Comparison of ENCODE assay signal across 1 cellular context in genomic region chr22:39543095-39543494, GRCh38.
TF ChIP-seq lines count a peak whose summit lies in the region.

No MANE protein-coding gene starts in this region.

TF ChIP-seq in HepG2, 621 proteins besides CTCF, POLR2A, EP300 and RAD21:
- no peak for TF ChIP-seq ZNF557 (CRISPR knock-in tag; IDR thresholded peaks at IDR 0.05)
- TF ChIP-seq SAP130 (CRISPR knock-in tag; IDR thresholded peaks at IDR 0.05; ENCODE audit: low read depth), result no peak
- TF ChIP-seq ZNF431 (CRISPR knock-in tag; IDR thresholded peaks at IDR 0.05; ENCODE audit: borderline replicate concordance, low read depth), result no peak
- no peak for TF ChIP-seq DPF2 (CRISPR knock-in tag; IDR thresholded peaks at IDR 0.05; ENCODE audit: borderline replicate concordance, low read depth)
- TF ChIP-seq USF2 (IDR thresholded peaks at IDR 0.05; ENCODE audit: low read depth, low read length), result no peak
- no peak for TF ChIP-seq USF2 (CRISPR knock-in tag; IDR thresholded peaks at IDR 0.05; ENCODE audit: borderline replicate concordance)
- TF ChIP-seq SIX1 (CRISPR knock-in tag; IDR thresholded peaks at IDR 0.05; ENCODE audit: borderline replicate concordance), result no peak
- no peak for TF ChIP-seq GATAD2A (CRISPR knock-in tag; IDR thresholded peaks at IDR 0.05)
- TF ChIP-seq JUNB (CRISPR knock-in tag; IDR thresholded peaks at IDR 0.05; ENCODE audit: borderline replicate concordance), result no peak
- no peak for TF ChIP-seq ZBED4 (CRISPR knock-in tag; IDR thresholded peaks at IDR 0.05; ENCODE audit: borderline replicate concordance)
- TF ChIP-seq ZNF296 (CRISPR knock-in tag; conservative IDR thresholded peaks at IDR 0.05), result no peak
- TF ChIP-seq NCOR1 (IDR thresholded peaks at IDR 0.05; ENCODE audit: borderline replicate concordance, low read length), result no peak
- no peak for TF ChIP-seq PHF8 (CRISPR knock-in tag; IDR thresholded peaks at IDR 0.05)
- no peak for TF ChIP-seq ZNF800 (CRISPR knock-in tag; IDR thresholded peaks at IDR 0.05)
- TF ChIP-seq ZFP1 (CRISPR knock-in tag; IDR thresholded peaks at IDR 0.05), result no peak
